15 cellular contexts compared by ENCODE assay signal in the genomic region with DNA sequence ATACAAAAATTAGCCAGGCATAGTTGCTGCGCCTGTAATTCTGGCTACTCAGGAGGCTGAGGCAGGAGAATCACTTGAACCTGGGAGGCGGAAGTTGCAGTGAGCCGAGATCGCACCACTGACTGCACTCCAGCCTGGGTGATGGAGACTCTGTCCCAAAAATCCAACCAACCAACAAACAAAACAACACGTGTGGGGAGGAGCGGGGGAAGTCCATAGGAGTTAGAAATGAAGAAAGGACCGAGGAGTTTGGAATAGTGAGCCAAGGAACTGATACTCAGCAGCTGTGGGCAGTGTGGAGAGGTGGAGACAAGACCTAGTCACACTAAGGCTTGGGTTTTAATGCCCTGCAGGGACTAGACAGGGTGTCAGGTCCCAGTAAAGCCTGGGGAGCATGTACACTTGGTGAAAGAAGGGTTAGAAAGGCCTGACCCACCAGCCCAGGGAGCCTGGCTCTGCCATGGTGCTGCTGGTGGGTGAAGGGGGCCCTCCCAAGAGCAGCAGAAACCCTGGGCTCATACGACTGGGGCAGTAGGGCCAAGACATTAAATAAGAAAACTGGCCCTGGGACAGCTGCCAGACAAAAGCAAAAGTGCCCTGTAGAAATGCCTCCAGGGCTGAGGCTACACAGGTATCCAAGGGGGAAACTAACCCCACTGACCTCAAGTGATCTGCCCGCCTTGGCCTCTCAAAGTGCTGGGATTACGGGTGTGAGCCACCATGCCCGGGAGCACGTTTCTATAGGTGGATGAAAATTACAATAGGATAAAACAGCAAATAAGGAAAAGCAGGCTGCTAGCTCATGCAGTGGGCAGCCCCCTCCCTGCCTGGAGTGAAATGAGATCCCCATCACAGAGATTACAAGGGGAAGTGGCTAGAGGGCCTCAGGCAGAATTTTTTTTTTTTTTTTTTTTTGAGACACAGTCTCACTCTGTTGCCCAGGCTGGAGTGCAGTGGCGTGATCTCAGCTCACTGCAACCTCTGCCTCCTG. TPM values are rescaled to one million over a fixed set of nuclear protein-coding genes. Genes with fewer than 3 reads are reported as not detected.
A peak's percentile ranks its signal among the peaks of the same experiment; 100 is the strongest.
DNase-seq lines count a peak whose midpoint lies in the region; ATAC-seq, FAIRE-seq and TF ChIP-seq lines count a peak whose summit lies in the region.
"Had no signal": no experiment of that assay in that cellular context is flagged by ENCODE, and none has a peak within 500 bp of the region (broad histone marks: within the 10 kb centered on the region; RNA-seq: fewer than 3 reads in every experiment).

No MANE protein-coding gene starts in this region.

- no peak overlapping the region for H2AFZ ChIP-seq in OCI-LY3 (ENCODE audit: low read depth, low read length)

- peaks cover 14% of the 10 kb centered on the region for H3K4me1 Mint-ChIP-seq in chondrocyte (ENCODE audit: low read depth)

- H3K4me2 ChIP-seq in OCI-LY3 (ENCODE audit: low read length) = peak overlapping the region; percentile 65

- H3K4me1 ChIP-seq in OCI-LY3 (ENCODE audit: low read length) (peaks cover 20% of the 10 kb centered on the region), small intestine (ENCODE audit: control insufficient read depth in 2 of 2, insufficient read depth in 1 of 2, low read depth in 1 of 2, low read length in 1 of 2) (no peaks in the 10 kb centered on the region)
- H3K4me1 ChIP-seq: breast epithelium had no signal

- no peaks in the 10 kb centered on the region for H3K27me3 ChIP-seq in OCI-LY3 (ENCODE audit: low read depth, low read length)
- H3K27me3 ChIP-seq in small intestine (ENCODE audit: control insufficient read depth in 2 of 2, insufficient read depth in 2 of 2, low read length in 2 of 2) = no peaks in the 10 kb centered on the region
- H3K27me3 ChIP-seq: breast epithelium, suprapubic skin had no signal

- no peaks in the 10 kb centered on the region; the same call in 1 of the 2 replicates for H3K79me2 ChIP-seq in OCI-LY3 (ENCODE audit: low read length)

- H3K9me3 ChIP-seq in OCI-LY3 (ENCODE audit: insufficient read depth, low read length) (no peaks in the 10 kb centered on the region), small intestine (ENCODE audit: control insufficient read depth, low read depth) (no peaks in the 10 kb centered on the region)
- H3K9me3 ChIP-seq: breast epithelium, suprapubic skin had no signal

- peak overlapping the region; percentile 25; the same call in 1 of the 2 replicates for H3K4me3 ChIP-seq in OCI-LY3 (ENCODE audit: low read length)
- no peak overlapping the region for H3K4me3 ChIP-seq in small intestine (ENCODE audit: low read depth in 1 of 2, low read length in 2 of 2)
- H3K4me3 ChIP-seq: breast epithelium, suprapubic skin had no signal

- H3K36me3 ChIP-seq in OCI-LY3 (replicated peaks; ENCODE audit: low read depth, low read length) = peaks cover 54% of the 10 kb centered on the region
- H3K36me3 ChIP-seq in small intestine (ENCODE audit: control insufficient read depth in 2 of 2, insufficient read depth in 2 of 2, low read length in 2 of 2) = peaks cover 21 to 35% of the 10 kb centered on the region in 2 donors
- H3K36me3 ChIP-seq: breast epithelium had no signal

- peak overlapping the region; percentile 76 for H3K27ac ChIP-seq in OCI-LY3 (ENCODE audit: low read length)
- no peak overlapping the region for H3K27ac ChIP-seq in small intestine (ENCODE audit: low read depth in 1 of 2, low read length in 1 of 2)
- H3K27ac ChIP-seq: suprapubic skin had no signal

- H3K4me3 Mint-ChIP-seq in chondrocyte (ENCODE audit: unreplicated experiment) = no peak overlapping the region

- peak overlapping the region; percentile 92 for H3K27ac Mint-ChIP-seq in chondrocyte (ENCODE audit: unreplicated experiment)

- WGBS in small intestine, 3 donors = 91 to 96% (median 91%) methylated on average over 13 of the region's 13 CpGs

- intact Hi-C loops in sciatic nerve (cut with DNase I) = no loop called here

- FAIRE-seq in small intestine (lab: Jason Lieb, UNC) = no peak

- H3K27me3 Mint-ChIP-seq in chondrocyte (ENCODE audit: low read depth) = no peaks in the 10 kb centered on the region

- H3K36me3 Mint-ChIP-seq in chondrocyte (ENCODE audit: low read depth) = peaks cover 54% of the 10 kb centered on the region

- H3K9me3 Mint-ChIP-seq in chondrocyte (ENCODE audit: low read depth) = no peaks in the 10 kb centered on the region

- peak overlapping the region; percentile 36; the same call in 1 of the 2 replicates for H3K9ac ChIP-seq in OCI-LY3 (ENCODE audit: low read length)

- no peak for ATAC-seq in sciatic nerve
- ATAC-seq: esophagus mucosa had no signal

- DNase-seq in NCI-H82 (lab: John Stamatoyannopoulos, UW) (peak; percentile 27), NCI-H82 treated with DMSO at 0.1 percent for 48 hours (lab: John Stamatoyannopoulos, UW; ENCODE audit: unreplicated experiment) (no peak), chondrocyte (ENCODE audit: low spot score) (no peak), sciatic nerve (ENCODE audit: low spot score) (peak; percentile 38), small intestine (no peak), NCI-H1105 treated with DMSO at 0.1 percent for 48 hours (lab: John Stamatoyannopoulos, UW) (no peak)
- DNase-seq in central memory CD4-positive, alpha-beta T cell = no peak
- DNase-seq: Calu3; NCI-H2171; stimulated activated CD4-positive, alpha-beta T cell treated with anti-CD3 and anti-CD28 coated beads, Interleukin-4, amount 100 ng/mL, for 4 hours had no signal

- TF ChIP-seq CTCF in OCI-LY3 (IDR thresholded peaks at IDR 0.05; ENCODE audit: low read depth, low read length) (no peak), chondrocyte (IDR thresholded peaks at IDR 0.05) (no peak)

- H4K20me1 ChIP-seq in OCI-LY3 (ENCODE audit: insufficient read depth, low read length) = no peaks in the 10 kb centered on the region

RNA-seq across cellular contexts. Expression of a gene that starts 58.0 kb away (rescaled TPM):
- total RNA-seq in chondrocyte (0.30 to 0.64 TPM in 2 of 3 replicates, not detected in the other), sciatic nerve (5.6 TPM)
- 1 to 10 TPM in 1 of 3 donors, under 1 TPM in 1, not detected in 1; 0.89 to 2.2 TPM for polyA plus RNA-seq in small intestine
- total RNA-seq: A172, esophagus mucosa had no signal

RNA-seq across cellular contexts. Expression of a gene that starts 58.1 kb away (rescaled TPM):
- total RNA-seq in chondrocyte = 39.5 to 57.7 TPM (median 57.3 TPM) in 3 replicates
- 17.5 TPM for total RNA-seq in sciatic nerve
- 10 to 100 TPM; 54.0 to 79.2 (median 61.5) TPM for polyA plus RNA-seq in small intestine

Comparison
In these comparisons a context has a peak if more than half of its experiments do, and no peak if none do; other contexts are left out.
1. DNase-seq: peak in NCI-H82 (single experiment) and sciatic nerve (single experiment); none in NCI-H82 treated with DMSO at 0.1 percent for 48 hours (single experiment), chondrocyte (single experiment), central memory CD4-positive, alpha-beta T cell (single experiment), small intestine (single experiment) and NCI-H1105 treated with DMSO at 0.1 percent for 48 hours (single experiment).